ENCODE assay signal across 9 cellular contexts in the genomic region with DNA sequence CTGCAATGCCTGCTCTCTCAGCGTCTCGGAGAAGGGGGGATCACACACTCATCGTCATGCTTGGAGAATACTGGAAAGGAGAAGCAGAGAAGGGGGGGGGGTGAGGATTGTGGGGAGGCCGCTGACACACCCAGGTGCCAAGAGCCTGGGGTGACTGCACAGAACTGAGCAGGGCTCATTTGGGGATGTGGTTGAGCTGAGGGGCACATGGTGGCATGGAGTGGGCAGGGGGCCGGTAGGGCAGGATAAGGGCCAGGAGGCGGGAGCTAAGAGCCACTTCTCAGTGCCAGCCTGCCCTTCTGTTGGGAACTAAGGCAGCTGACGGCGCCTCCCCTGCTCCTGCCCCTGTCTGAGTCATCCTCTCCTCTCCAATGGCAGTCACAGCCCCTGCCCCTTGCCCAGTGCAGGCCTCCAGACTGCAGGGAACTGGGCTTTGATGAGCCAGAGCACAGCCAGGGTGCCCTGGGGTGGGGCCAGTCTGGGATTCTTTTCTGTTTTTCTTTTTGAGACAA. TPM values are rescaled to one million over a fixed set of nuclear protein-coding genes. Genes with fewer than 3 reads are reported as not detected.
A peak's percentile ranks its signal among the peaks of the same experiment; 100 is the strongest.
DNase-seq lines count a peak whose midpoint lies in the region; ATAC-seq and TF ChIP-seq lines count a peak whose summit lies in the region.
"Had no signal": no experiment of that assay in that cellular context is flagged by ENCODE, and none has a peak within 500 bp of the region (broad histone marks: within the 10 kb centered on the region; RNA-seq: fewer than 3 reads in every experiment).

No MANE protein-coding gene starts in this region.

- no peak overlapping the region for H3K4me3 Mint-ChIP-seq in stimulated activated effector memory CD8-positive, alpha-beta T cell treated with anti-CD3 and anti-CD28 coated beads, Interleukin-12 subunit alpha, Interleukin-12 subunit beta, amount 100 ng/mL, for 72 hours

- H3K27ac ChIP-seq in effector memory CD4-positive, alpha-beta T cell (ENCODE audit: insufficient read depth, low read length, poor library complexity, severe bottlenecking): no peak overlapping the region

- ATAC-seq in stimulated activated effector memory CD8-positive, alpha-beta T cell treated with anti-CD3 and anti-CD28 coated beads, Interleukin-12 subunit alpha, Interleukin-12 subunit beta, amount 100 ng/mL, for 72 hours: no peak
- ATAC-seq in GM21390 (IDR thresholded peaks at IDR 0.05; ENCODE audit: unreplicated experiment): no peak

- peaks cover 4% of the 10 kb centered on the region for H3K36me3 ChIP-seq in effector memory CD4-positive, alpha-beta T cell (ENCODE audit: control insufficient read depth, insufficient read depth, low read length)

- TF ChIP-seq CTCF in fibroblast of villous mesenchyme (IDR thresholded peaks at IDR 0.05; ENCODE audit: insufficient read depth, low read depth, low read length): no peak

- no peaks in the 10 kb centered on the region for H3K27me3 ChIP-seq in effector memory CD4-positive, alpha-beta T cell (replicated peaks; ENCODE audit: control insufficient read depth, insufficient read depth, low read length, poor library complexity, severe bottlenecking)
- H3K27me3 ChIP-seq: Peyer's patch had no signal

- H3K4me1 ChIP-seq in effector memory CD4-positive, alpha-beta T cell (ENCODE audit: control insufficient read depth, insufficient read depth, low read length, poor library complexity, severe bottlenecking): peaks cover 11% of the 10 kb centered on the region

- H3K27ac Mint-ChIP-seq in stimulated activated effector memory CD8-positive, alpha-beta T cell treated with anti-CD3 and anti-CD28 coated beads, Interleukin-12 subunit alpha, Interleukin-12 subunit beta, amount 100 ng/mL, for 72 hours: peak overlapping the region; percentile 26

- DNase-seq in SIG-M5 treated with dmso at 0.1 percent for 504 hours (lab: John Stamatoyannopoulos, UW; ENCODE audit: unreplicated experiment) (peak; percentile 45), SIG-M5 (lab: John Stamatoyannopoulos, UW) (no peak), RPMI7951 (ENCODE audit: low read depth) (peak; percentile 81), fibroblast of villous mesenchyme (ENCODE audit: low read depth) (peak; percentile 52), NCI-H82 treated with DMSO at 0.1 percent for 48 hours (lab: John Stamatoyannopoulos, UW; ENCODE audit: unreplicated experiment) (no peak)
- no peak for DNase-seq in stimulated activated effector memory CD8-positive, alpha-beta T cell treated with anti-CD3 and anti-CD28 coated beads, Interleukin-12 subunit alpha, Interleukin-12 subunit beta, amount 100 ng/mL, for 72 hours (ENCODE audit: low spot score in 2 of 2)
- DNase-seq in effector memory CD4-positive, alpha-beta T cell: no peak

- no peaks in the 10 kb centered on the region for H3K9me3 Mint-ChIP-seq in stimulated activated effector memory CD8-positive, alpha-beta T cell treated with anti-CD3 and anti-CD28 coated beads, Interleukin-12 subunit alpha, Interleukin-12 subunit beta, amount 100 ng/mL, for 72 hours

- H3K36me3 Mint-ChIP-seq in stimulated activated effector memory CD8-positive, alpha-beta T cell treated with anti-CD3 and anti-CD28 coated beads, Interleukin-12 subunit alpha, Interleukin-12 subunit beta, amount 100 ng/mL, for 72 hours: peaks cover 65% of the 10 kb centered on the region

- H3K4me3 ChIP-seq in fibroblast of villous mesenchyme (ENCODE audit: low read depth, low read length): no peak overlapping the region
- no peak overlapping the region for H3K4me3 ChIP-seq in effector memory CD4-positive, alpha-beta T cell (ENCODE audit: insufficient read depth, low read depth, low read length, poor library complexity, severe bottlenecking)
- H3K4me3 ChIP-seq: Peyer's patch had no signal

- peaks cover 42% of the 10 kb centered on the region for H3K4me1 Mint-ChIP-seq in stimulated activated effector memory CD8-positive, alpha-beta T cell treated with anti-CD3 and anti-CD28 coated beads, Interleukin-12 subunit alpha, Interleukin-12 subunit beta, amount 100 ng/mL, for 72 hours

- H3K9me3 ChIP-seq in effector memory CD4-positive, alpha-beta T cell (ENCODE audit: control insufficient read depth, low read length): no peaks in the 10 kb centered on the region
- H3K9me3 ChIP-seq: Peyer's patch had no signal

RNA-seq across cellular contexts. Expression of a gene that starts 27.2 kb away (rescaled TPM):
- 144 TPM in 2 replicates for total RNA-seq in RPMI7951 (2014; rRNA removed; shearing (Covaris generic))
- total RNA-seq in fibroblast of villous mesenchyme: 78.9 and 79.5 TPM in 2 replicates

RNA-seq across cellular contexts. Expression of a gene that starts 27.3 kb away (rescaled TPM):
- total RNA-seq in RPMI7951 (2014; rRNA removed; shearing (Covaris generic)): 5.4 and 5.8 TPM in 2 replicates
- total RNA-seq in fibroblast of villous mesenchyme: 3.5 and 4.3 TPM in 2 replicates

Comparison
In these comparisons a context has a peak if more than half of its experiments do, and no peak if none do; other contexts are left out.
1. DNase-seq: peak in SIG-M5 treated with dmso at 0.1 percent for 504 hours (single experiment), RPMI7951 (single experiment) and fibroblast of villous mesenchyme (single experiment); none in SIG-M5 (single experiment), stimulated activated effector memory CD8-positive, alpha-beta T cell treated with anti-CD3 and anti-CD28 coated beads, Interleukin-12 subunit alpha, Interleukin-12 subunit beta, amount 100 ng/mL, for 72 hours (0 of 2), NCI-H82 treated with DMSO at 0.1 percent for 48 hours (single experiment) and effector memory CD4-positive, alpha-beta T cell (0 of 3).